Comparison of ENCODE assay signal across 10 cellular contexts in the genomic region with DNA sequence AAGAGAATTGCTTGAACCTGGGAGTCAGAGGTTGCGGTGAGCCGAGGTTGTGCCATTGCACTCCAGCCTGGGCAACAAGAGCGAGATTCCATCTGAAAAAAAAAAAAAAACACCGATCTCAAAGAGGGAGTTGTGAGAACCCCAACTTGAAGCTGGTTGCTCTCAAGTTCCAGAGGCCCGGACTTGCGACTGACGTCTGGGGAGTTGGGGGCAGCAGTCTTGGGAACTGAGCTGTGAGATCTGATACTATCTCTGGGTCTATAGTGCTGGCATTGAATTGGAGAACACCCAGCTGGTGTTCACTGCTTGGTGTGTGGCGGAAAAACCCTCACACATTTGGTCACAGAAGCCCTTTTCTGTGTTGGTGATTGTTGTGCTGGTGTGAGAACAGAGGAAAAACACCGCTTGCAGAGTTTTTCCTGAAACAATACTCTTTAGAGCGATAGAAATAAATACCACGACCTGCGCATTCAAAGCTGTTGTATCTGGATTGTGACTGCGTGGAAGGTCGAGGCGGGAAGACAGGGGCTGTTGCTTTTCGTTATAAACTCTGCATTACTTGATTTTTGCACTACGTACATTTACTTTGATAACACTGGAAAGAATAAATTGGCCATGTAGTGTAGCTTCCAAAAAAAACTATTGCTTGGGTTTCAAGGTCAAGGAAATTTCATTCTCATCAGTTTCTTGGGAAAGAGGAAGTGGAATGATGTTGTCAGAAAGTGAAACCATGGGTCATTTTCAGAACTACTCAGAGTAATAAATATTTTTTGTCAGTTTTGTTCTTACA. TPM values are rescaled to one million over a fixed set of nuclear protein-coding genes. Genes with fewer than 3 reads are reported as not detected.
DNase-seq lines count a peak whose midpoint lies in the region; ATAC-seq and TF ChIP-seq lines count a peak whose summit lies in the region.
"Had no signal": no experiment of that assay in that cellular context is flagged by ENCODE, and none has a peak within 500 bp of the region (broad histone marks: within the 10 kb centered on the region; RNA-seq: fewer than 3 reads in every experiment).

No MANE protein-coding gene starts in this region.

- H4K20me1 ChIP-seq in OCI-LY1 (ENCODE audit: insufficient read depth, low read length): no peaks in the 10 kb centered on the region

- no peaks in the 10 kb centered on the region for H3K27me3 Mint-ChIP-seq in natural killer cell treated with Interleukin-12 subunit alpha and Interleukin-12 subunit beta and Interleukin-15 and Interleukin-18, amount 100 ng/mL, for 72 hours
- H3K27me3 Mint-ChIP-seq in activated CD4-positive, alpha-beta memory T cell treated with anti-CD3 and anti-CD28 coated beads, Interleukin-2, amount 10 ng/mL, durations not matched to agents 7 days and 5 days: no peaks in the 10 kb centered on the region

- H3K36me3 ChIP-seq in OCI-LY1 (ENCODE audit: insufficient read depth, low read length): no peaks in the 10 kb centered on the region

- CTCF ChIA-PET in activated CD4-positive, alpha-beta memory T cell treated with anti-CD3 and anti-CD28 coated beads, Interleukin-2, amount 10 ng/mL, durations not matched to agents 7 days and 5 days (lab: Charles Lee): interaction anchor here (0.7 to 2.7 kb wide), 2 partner anchors 11 to 164 kb away, joined by 3 to 15 read pairs; no protein-coding TSS in a partner anchor

- H3K4me3 ChIP-seq in OCI-LY1 (ENCODE audit: low read depth, low read length, poor library complexity, severe bottlenecking) (peak overlapping the region; percentile 26), coronary artery (no peak overlapping the region)

- H3K4me1 Mint-ChIP-seq in natural killer cell treated with Interleukin-12 subunit alpha and Interleukin-12 subunit beta and Interleukin-15 and Interleukin-18, amount 100 ng/mL, for 72 hours (ENCODE audit: low read depth in 2 of 2): peaks cover 57 to 67% of the 10 kb centered on the region in 2 donors
- peaks cover 26% of the 10 kb centered on the region for H3K4me1 Mint-ChIP-seq in activated CD4-positive, alpha-beta memory T cell treated with anti-CD3 and anti-CD28 coated beads, Interleukin-2, amount 10 ng/mL, durations not matched to agents 7 days and 5 days

- H3K36me3 Mint-ChIP-seq in natural killer cell treated with Interleukin-12 subunit alpha and Interleukin-12 subunit beta and Interleukin-15 and Interleukin-18, amount 100 ng/mL, for 72 hours: no peaks in the 10 kb centered on the region
- no peaks in the 10 kb centered on the region for H3K36me3 Mint-ChIP-seq in activated CD4-positive, alpha-beta memory T cell treated with anti-CD3 and anti-CD28 coated beads, Interleukin-2, amount 10 ng/mL, durations not matched to agents 7 days and 5 days (ENCODE audit: low read depth)

- POLR2A ChIA-PET in activated CD4-positive, alpha-beta memory T cell treated with anti-CD3 and anti-CD28 coated beads, Interleukin-2, amount 10 ng/mL, durations not matched to agents 7 days and 5 days (lab: Charles Lee): no interaction called here

- no peak overlapping the region for H2AFZ ChIP-seq in OCI-LY1 (ENCODE audit: low read length)

- H3K27me3 ChIP-seq in OCI-LY1 (ENCODE audit: insufficient read depth, low read length): no peaks in the 10 kb centered on the region

- TF ChIP-seq CTCF in OCI-LY1 (IDR thresholded peaks at IDR 0.05; ENCODE audit: low read length) (no peak), coronary artery (IDR thresholded peaks at IDR 0.05) (no peak)

- no peaks in the 10 kb centered on the region for H3F3A ChIP-seq in OCI-LY1 (ENCODE audit: insufficient read depth, low read length)

- peak overlapping the region; percentile 62 for H3K4me2 ChIP-seq in OCI-LY1 (ENCODE audit: low read length)

- peak overlapping the region; percentile 73 for H3K4me3 Mint-ChIP-seq in natural killer cell treated with Interleukin-12 subunit alpha and Interleukin-12 subunit beta and Interleukin-15 and Interleukin-18, amount 100 ng/mL, for 72 hours
- no peak overlapping the region for H3K4me3 Mint-ChIP-seq in activated CD4-positive, alpha-beta memory T cell treated with anti-CD3 and anti-CD28 coated beads, Interleukin-2, amount 10 ng/mL, durations not matched to agents 7 days and 5 days

- no peaks in the 10 kb centered on the region for H3K9me3 Mint-ChIP-seq in natural killer cell treated with Interleukin-12 subunit alpha and Interleukin-12 subunit beta and Interleukin-15 and Interleukin-18, amount 100 ng/mL, for 72 hours
- no peaks in the 10 kb centered on the region for H3K9me3 Mint-ChIP-seq in activated CD4-positive, alpha-beta memory T cell treated with anti-CD3 and anti-CD28 coated beads, Interleukin-2, amount 10 ng/mL, durations not matched to agents 7 days and 5 days

- H3K4me1 ChIP-seq in OCI-LY1 (ENCODE audit: insufficient read depth, low read length, severe bottlenecking): peaks cover 57% of the 10 kb centered on the region

- peak overlapping the region; percentile 96 for H3K27ac ChIP-seq in OCI-LY1 (ENCODE audit: low read depth, low read length, poor library complexity, severe bottlenecking)
- peak overlapping the region in 1 of 2 donors; percentile 45 for H3K27ac ChIP-seq in coronary artery

- peak overlapping the region; percentile 80 to 95 for H3K27ac Mint-ChIP-seq in natural killer cell treated with Interleukin-12 subunit alpha and Interleukin-12 subunit beta and Interleukin-15 and Interleukin-18, amount 100 ng/mL, for 72 hours
- H3K27ac Mint-ChIP-seq in activated CD4-positive, alpha-beta memory T cell treated with anti-CD3 and anti-CD28 coated beads, Interleukin-2, amount 10 ng/mL, durations not matched to agents 7 days and 5 days: no peak overlapping the region

- no peaks in the 10 kb centered on the region for H3K79me2 ChIP-seq in OCI-LY1 (ENCODE audit: insufficient read depth, low read length)

- H3K9me3 ChIP-seq in OCI-LY1 (ENCODE audit: low read length): no peaks in the 10 kb centered on the region

- no peaks in the 10 kb centered on the region for H3K9me2 ChIP-seq in OCI-LY1 (ENCODE audit: low read depth, low read length)

- H3K9ac ChIP-seq in OCI-LY1 (ENCODE audit: low read length): peak overlapping the region; percentile 50

- peak; percentile 63 for DNase-seq in natural killer cell treated with Interleukin-12 subunit alpha and Interleukin-12 subunit beta and Interleukin-15 and Interleukin-18, amount 100 ng/mL, for 72 hours (ENCODE audit: low spot score)
- DNase-seq in coronary artery (ENCODE audit: low spot score) (no peak), germinal center (ENCODE audit: low spot score) (no peak), T-helper 1 cell (no peak)
- no peak for DNase-seq in activated CD4-positive, alpha-beta memory T cell treated with anti-CD3 and anti-CD28 coated beads, Interleukin-2, amount 10 ng/mL, durations not matched to agents 7 days and 5 days
- DNase-seq: caudate nucleus; stimulated activated naive CD4-positive, alpha-beta T cell treated with Interleukin-2 at 50 U/mL for 16 hours had no signal

- ATAC-seq in GM18498 (IDR thresholded peaks at IDR 0.05; ENCODE audit: unreplicated experiment) (peak; percentile 46), GM21717 (IDR thresholded peaks at IDR 0.05; ENCODE audit: unreplicated experiment) (peak; percentile 30)
- peak in 1 of 2 donors; percentile 63 for ATAC-seq in natural killer cell treated with Interleukin-12 subunit alpha and Interleukin-12 subunit beta and Interleukin-15 and Interleukin-18, amount 100 ng/mL, for 72 hours

RNA-seq across cellular contexts. Expression of gene SCIMP, which starts 8.8 kb away (rescaled TPM):
- total RNA-seq in natural killer cell treated with Interleukin-12 subunit alpha and Interleukin-12 subunit beta and Interleukin-15 and Interleukin-18, amount 100 ng/mL, for 72 hours: under 1 TPM in 1 of 2 donors, not detected in 1; 0.17 TPM
- total RNA-seq in activated CD4-positive, alpha-beta memory T cell treated with anti-CD3 and anti-CD28 coated beads, Interleukin-2, amount 10 ng/mL, durations not matched to agents 7 days and 5 days: not detected

RNA-seq across cellular contexts. Expression of gene ZNF594, which starts 34.2 kb away (rescaled TPM):
- total RNA-seq in natural killer cell treated with Interleukin-12 subunit alpha and Interleukin-12 subunit beta and Interleukin-15 and Interleukin-18, amount 100 ng/mL, for 72 hours: 10 to 100 TPM in 1 of 2 donors, 1 to 10 TPM in 1; 9.8 to 19.7 TPM
- total RNA-seq in activated CD4-positive, alpha-beta memory T cell treated with anti-CD3 and anti-CD28 coated beads, Interleukin-2, amount 10 ng/mL, durations not matched to agents 7 days and 5 days: 1 to 10 TPM; 7.0 to 8.6 TPM

RNA-seq across cellular contexts. Expression of gene RABEP1, which starts 56.2 kb away (rescaled TPM):
- total RNA-seq in natural killer cell treated with Interleukin-12 subunit alpha and Interleukin-12 subunit beta and Interleukin-15 and Interleukin-18, amount 100 ng/mL, for 72 hours: 10 to 100 TPM; 42.8 to 77.0 TPM
- total RNA-seq in activated CD4-positive, alpha-beta memory T cell treated with anti-CD3 and anti-CD28 coated beads, Interleukin-2, amount 10 ng/mL, durations not matched to agents 7 days and 5 days: 10 to 100 TPM; 37.3 to 37.8 TPM
